ENCODE assay signal across 1 cellular context in genomic region chr18:13917401-13917800, GRCh38.
TF ChIP-seq lines count a peak whose summit lies in the region.

No MANE protein-coding gene starts in this region.

TF ChIP-seq in GM23338, 12 proteins besides CTCF, POLR2A, EP300 and RAD21 (continued from another document):
- TF ChIP-seq, protein P1, sequence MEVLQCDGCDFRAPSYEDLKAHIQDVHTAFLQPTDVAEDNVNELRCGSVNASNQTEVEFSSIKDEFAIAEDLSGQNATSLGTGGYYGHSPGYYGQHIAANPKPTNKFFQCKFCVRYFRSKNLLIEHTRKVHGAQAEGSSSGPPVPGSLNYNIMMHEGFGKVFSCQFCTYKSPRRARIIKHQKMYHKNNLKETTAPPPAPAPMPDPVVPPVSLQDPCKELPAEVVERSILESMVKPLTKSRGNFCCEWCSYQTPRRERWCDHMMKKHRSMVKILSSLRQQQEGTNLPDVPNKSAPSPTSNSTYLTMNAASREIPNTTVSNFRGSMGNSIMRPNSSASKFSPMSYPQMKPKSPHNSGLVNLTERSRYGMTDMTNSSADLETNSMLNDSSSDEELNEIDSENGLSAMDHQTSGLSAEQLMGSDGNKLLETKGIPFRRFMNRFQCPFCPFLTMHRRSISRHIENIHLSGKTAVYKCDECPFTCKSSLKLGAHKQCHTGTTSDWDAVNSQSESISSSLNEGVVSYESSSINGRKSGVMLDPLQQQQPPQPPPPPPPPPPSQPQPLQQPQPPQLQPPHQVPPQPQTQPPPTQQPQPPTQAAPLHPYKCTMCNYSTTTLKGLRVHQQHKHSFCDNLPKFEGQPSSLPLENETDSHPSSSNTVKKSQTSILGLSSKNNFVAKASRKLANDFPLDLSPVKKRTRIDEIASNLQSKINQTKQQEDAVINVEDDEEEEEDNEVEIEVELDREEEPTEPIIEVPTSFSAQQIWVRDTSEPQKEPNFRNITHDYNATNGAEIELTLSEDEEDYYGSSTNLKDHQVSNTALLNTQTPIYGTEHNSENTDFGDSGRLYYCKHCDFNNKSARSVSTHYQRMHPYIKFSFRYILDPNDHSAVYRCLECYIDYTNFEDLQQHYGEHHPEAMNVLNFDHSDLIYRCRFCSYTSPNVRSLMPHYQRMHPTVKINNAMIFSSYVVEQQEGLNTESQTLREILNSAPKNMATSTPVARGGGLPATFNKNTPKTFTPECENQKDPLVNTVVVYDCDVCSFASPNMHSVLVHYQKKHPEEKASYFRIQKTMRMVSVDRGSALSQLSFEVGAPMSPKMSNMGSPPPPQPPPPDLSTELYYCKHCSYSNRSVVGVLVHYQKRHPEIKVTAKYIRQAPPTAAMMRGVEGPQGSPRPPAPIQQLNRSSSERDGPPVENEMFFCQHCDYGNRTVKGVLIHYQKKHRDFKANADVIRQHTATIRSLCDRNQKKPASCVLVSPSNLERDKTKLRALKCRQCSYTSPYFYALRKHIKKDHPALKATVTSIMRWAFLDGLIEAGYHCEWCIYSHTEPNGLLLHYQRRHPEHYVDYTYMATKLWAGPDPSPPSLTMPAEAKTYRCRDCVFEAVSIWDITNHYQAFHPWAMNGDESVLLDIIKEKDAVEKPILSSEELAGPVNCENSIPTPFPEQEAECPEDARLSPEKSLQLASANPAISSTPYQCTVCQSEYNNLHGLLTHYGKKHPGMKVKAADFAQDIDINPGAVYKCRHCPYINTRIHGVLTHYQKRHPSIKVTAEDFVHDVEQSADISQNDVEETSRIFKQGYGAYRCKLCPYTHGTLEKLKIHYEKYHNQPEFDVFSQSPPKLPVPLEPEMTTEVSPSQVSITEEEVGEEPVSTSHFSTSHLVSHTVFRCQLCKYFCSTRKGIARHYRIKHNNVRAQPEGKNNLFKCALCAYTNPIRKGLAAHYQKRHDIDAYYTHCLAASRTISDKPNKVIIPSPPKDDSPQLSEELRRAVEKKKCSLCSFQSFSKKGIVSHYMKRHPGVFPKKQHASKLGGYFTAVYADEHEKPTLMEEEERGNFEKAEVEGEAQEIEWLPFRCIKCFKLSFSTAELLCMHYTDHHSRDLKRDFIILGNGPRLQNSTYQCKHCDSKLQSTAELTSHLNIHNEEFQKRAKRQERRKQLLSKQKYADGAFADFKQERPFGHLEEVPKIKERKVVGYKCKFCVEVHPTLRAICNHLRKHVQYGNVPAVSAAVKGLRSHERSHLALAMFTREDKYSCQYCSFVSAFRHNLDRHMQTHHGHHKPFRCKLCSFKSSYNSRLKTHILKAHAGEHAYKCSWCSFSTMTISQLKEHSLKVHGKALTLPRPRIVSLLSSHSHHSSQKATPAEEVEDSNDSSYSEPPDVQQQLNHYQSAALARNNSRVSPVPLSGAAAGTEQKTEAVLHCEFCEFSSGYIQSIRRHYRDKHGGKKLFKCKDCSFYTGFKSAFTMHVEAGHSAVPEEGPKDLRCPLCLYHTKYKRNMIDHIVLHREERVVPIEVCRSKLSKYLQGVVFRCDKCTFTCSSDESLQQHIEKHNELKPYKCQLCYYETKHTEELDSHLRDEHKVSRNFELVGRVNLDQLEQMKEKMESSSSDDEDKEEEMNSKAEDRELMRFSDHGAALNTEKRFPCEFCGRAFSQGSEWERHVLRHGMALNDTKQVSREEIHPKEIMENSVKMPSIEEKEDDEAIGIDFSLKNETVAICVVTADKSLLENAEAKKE (CRISPR knock-in tag; IDR thresholded peaks at IDR 0.05), result no peak
- TF ChIP-seq EZH2phosphoT487 (IDR thresholded peaks at IDR 0.05; ENCODE audit: unreplicated experiment) (no peak), ETS1 (IDR thresholded peaks at IDR 0.05) (no peak), NANOG (IDR thresholded peaks at IDR 0.05; ENCODE audit: borderline replicate concordance) (no peak)
